Comparison of ENCODE assay signal across 30 cellular contexts in the genomic region with DNA sequence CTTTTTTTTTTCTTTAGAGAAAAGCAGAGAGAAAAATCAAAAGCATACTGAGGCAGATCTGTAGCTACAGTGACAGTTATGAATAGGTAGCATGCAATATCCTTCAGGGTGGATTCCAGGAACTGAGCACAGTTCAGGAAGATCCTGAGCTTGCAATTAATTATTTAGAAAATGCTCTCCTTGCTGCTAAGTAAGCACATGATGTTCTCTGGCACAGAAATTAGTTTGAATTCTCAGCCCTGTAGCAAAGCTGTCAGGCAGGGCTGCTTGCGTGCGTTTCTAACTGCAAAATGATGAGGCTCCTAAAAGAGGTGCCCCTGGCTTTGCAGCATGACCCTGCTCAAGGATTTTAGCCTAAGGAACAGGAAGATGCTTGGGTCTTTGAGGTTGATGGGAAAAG.
A peak's percentile ranks its signal among the peaks of the same experiment; 100 is the strongest.
DNase-seq lines count a peak whose midpoint lies in the region; ATAC-seq, FAIRE-seq and TF ChIP-seq lines count a peak whose summit lies in the region.
"Had no signal": no experiment of that assay in that cellular context is flagged by ENCODE, and none has a peak within 500 bp of the region (broad histone marks: within the 10 kb centered on the region; RNA-seq: fewer than 3 reads in every experiment).

No MANE protein-coding gene starts in this region.

- H3K9me3 ChIP-seq in astrocyte (ENCODE audit: insufficient read depth, low read depth, low read length) (no peaks in the 10 kb centered on the region), ovary (no peaks in the 10 kb centered on the region), testis (no peaks in the 10 kb centered on the region)
- H3K9me3 ChIP-seq: colonic mucosa, neutrophil, thoracic aorta had no signal

- no peaks in the 10 kb centered on the region for H3K27me3 Mint-ChIP-seq in astrocyte (ENCODE audit: low read depth, unreplicated experiment)
- H3K27me3 Mint-ChIP-seq: activated CD4-positive, alpha-beta memory T cell treated with anti-CD3 and anti-CD28 coated beads, Interleukin-2, amount 10 ng/mL, durations not matched to agents 7 days and 5 days; activated naive CD4-positive, alpha-beta T cell treated with anti-CD3 and anti-CD28 coated beads, Interleukin-2, amount 50 U/mL, for 24 hours; CD8-positive, alpha-beta memory T cell; effector memory CD8-positive, alpha-beta T cell; memory B cell had no signal

- H3K9ac ChIP-seq in astrocyte (ENCODE audit: low read length) = no peak overlapping the region

- H3K36me3 ChIP-seq in astrocyte (ENCODE audit: insufficient read depth, low read length) = no peaks in the 10 kb centered on the region
- H3K36me3 ChIP-seq in ovary = no peaks in the 10 kb centered on the region
- H3K36me3 ChIP-seq in testis (ENCODE audit: low read depth, missing control alignments) = no peaks in the 10 kb centered on the region
- H3K36me3 ChIP-seq: cardiac muscle cell, colonic mucosa, neutrophil, thoracic aorta had no signal

- intact Hi-C loops in ovary (cut with DNase I) (no loop called here), testis (cut with DNase I; ENCODE audit: low total_unique reads) (no loop called here)

- H3K27me3 ChIP-seq in astrocyte (ENCODE audit: insufficient read depth, low read length) = no peaks in the 10 kb centered on the region
- H3K27me3 ChIP-seq in ovary = no peaks in the 10 kb centered on the region
- H3K27me3 ChIP-seq in testis = no peaks in the 10 kb centered on the region
- H3K27me3 ChIP-seq: colonic mucosa, neutrophil had no signal

- no peak overlapping the region for H3K4me3 ChIP-seq in astrocyte (ENCODE audit: insufficient read depth, low read depth, low read length)
- H3K4me3 ChIP-seq in fibroblast of mammary gland (ENCODE audit: control insufficient read depth, low read depth, low read length) = no peak overlapping the region
- no peak overlapping the region for H3K4me3 ChIP-seq in ovary
- no peak overlapping the region for H3K4me3 ChIP-seq in testis
- H3K4me3 ChIP-seq: cardiac muscle cell, colonic mucosa, K562, thoracic aorta had no signal

- H3K4me2 ChIP-seq in astrocyte (ENCODE audit: low read length) = no peak overlapping the region

- FAIRE-seq in astrocyte (lab: Jason Lieb, UNC) = no peak
- FAIRE-seq: GM18507, H54, HTR-8/SVneo, K562, small intestine had no signal

- WGBS in ovary, 3 donors = 5 to 13% (median 8%) methylated on average over 2 of the region's 2 CpGs
- WGBS in testis, 2 donors = 33 to 34% methylated on average over 2 of the region's 2 CpGs

- ATAC-seq in GM18502 (IDR thresholded peaks at IDR 0.05; ENCODE audit: poor library complexity, unreplicated experiment) = no peak
- ATAC-seq: effector memory CD8-positive, alpha-beta T cell; K562 had no signal

- TF ChIP-seq EP300 in ovary (IDR thresholded peaks at IDR 0.05) = peak; percentile 52

- H3K4me1 Mint-ChIP-seq in astrocyte (ENCODE audit: low read depth, unreplicated experiment) = peaks cover 2% of the 10 kb centered on the region
- H3K4me1 Mint-ChIP-seq: activated CD4-positive, alpha-beta memory T cell treated with anti-CD3 and anti-CD28 coated beads, Interleukin-2, amount 10 ng/mL, durations not matched to agents 7 days and 5 days; activated naive CD4-positive, alpha-beta T cell treated with anti-CD3 and anti-CD28 coated beads, Interleukin-2, amount 50 U/mL, for 24 hours; CD8-positive, alpha-beta memory T cell; memory B cell had no signal

- H3K27ac ChIP-seq in astrocyte (ENCODE audit: low read depth, low read length) = no peak overlapping the region
- H3K27ac ChIP-seq in ovary = no peak overlapping the region
- peak overlapping the region; percentile 32 to 64 for H3K27ac ChIP-seq in testis
- H3K27ac ChIP-seq: cardiac muscle cell, colonic mucosa, neutrophil, thoracic aorta had no signal

- H3K9me3 Mint-ChIP-seq in astrocyte (ENCODE audit: unreplicated experiment) = no peaks in the 10 kb centered on the region
- H3K9me3 Mint-ChIP-seq: activated CD4-positive, alpha-beta memory T cell treated with anti-CD3 and anti-CD28 coated beads, Interleukin-2, amount 10 ng/mL, durations not matched to agents 7 days and 5 days; activated naive CD4-positive, alpha-beta T cell treated with anti-CD3 and anti-CD28 coated beads, Interleukin-2, amount 50 U/mL, for 24 hours; effector memory CD8-positive, alpha-beta T cell; T-helper 2 cell treated with Interferon-gamma antibody and Interleukin-4, amounts not matched to agents 5 μg/mL and 100 μg/mL, for 36 hours had no signal

- H3K4me1 ChIP-seq in astrocyte (ENCODE audit: insufficient read depth, low read length) (no peaks in the 10 kb centered on the region), ovary (ENCODE audit: insufficient read depth) (peaks cover 4% of the 10 kb centered on the region), testis (peaks cover 11% of the 10 kb centered on the region)
- H3K4me1 ChIP-seq: colonic mucosa had no signal

- no peak overlapping the region for H3K4me3 Mint-ChIP-seq in astrocyte (ENCODE audit: unreplicated experiment)
- H3K4me3 Mint-ChIP-seq: activated CD4-positive, alpha-beta memory T cell treated with anti-CD3 and anti-CD28 coated beads, Interleukin-2, amount 10 ng/mL, durations not matched to agents 7 days and 5 days; activated naive CD4-positive, alpha-beta T cell treated with anti-CD3 and anti-CD28 coated beads, Interleukin-2, amount 50 U/mL, for 24 hours; CD8-positive, alpha-beta memory T cell; effector memory CD8-positive, alpha-beta T cell; memory B cell; T-helper 2 cell treated with Interferon-gamma antibody and Interleukin-4, amounts not matched to agents 5 μg/mL and 100 μg/mL, for 36 hours had no signal

- H4K20me1 ChIP-seq in astrocyte (ENCODE audit: insufficient read depth, low read length) = no peaks in the 10 kb centered on the region

- H3K36me3 Mint-ChIP-seq in astrocyte (ENCODE audit: low read depth, unreplicated experiment) = no peaks in the 10 kb centered on the region
- H3K36me3 Mint-ChIP-seq: activated naive CD4-positive, alpha-beta T cell treated with anti-CD3 and anti-CD28 coated beads, Interleukin-2, amount 50 U/mL, for 24 hours; CD8-positive, alpha-beta memory T cell; memory B cell had no signal

- H2AFZ ChIP-seq in astrocyte (ENCODE audit: low read depth, low read length) = no peak overlapping the region

- H3K27ac Mint-ChIP-seq in astrocyte (ENCODE audit: unreplicated experiment) = no peak overlapping the region
- H3K27ac Mint-ChIP-seq: activated CD4-positive, alpha-beta memory T cell treated with anti-CD3 and anti-CD28 coated beads, Interleukin-2, amount 10 ng/mL, durations not matched to agents 7 days and 5 days; activated naive CD4-positive, alpha-beta T cell treated with anti-CD3 and anti-CD28 coated beads, Interleukin-2, amount 50 U/mL, for 24 hours; CD8-positive, alpha-beta memory T cell; effector memory CD8-positive, alpha-beta T cell; memory B cell; T-helper 2 cell treated with Interferon-gamma antibody and Interleukin-4, amounts not matched to agents 5 μg/mL and 100 μg/mL, for 36 hours had no signal

- TF ChIP-seq POLR2A in ovary (IDR thresholded peaks at IDR 0.05) = no peak
- no peak for TF ChIP-seq POLR2A in testis (IDR thresholded peaks at IDR 0.05)

- H3K79me2 ChIP-seq in astrocyte (ENCODE audit: insufficient read depth, low read length) = no peaks in the 10 kb centered on the region

- peak; percentile 44 for DNase-seq in astrocyte (ENCODE audit: low read depth)
- peak; percentile 28 for DNase-seq in fibroblast of mammary gland (ENCODE audit: low read depth)
- peak in 4 of 5 donors; percentile 18 to 63 (median 32) for DNase-seq in ovary
- DNase-seq in testis = peak; percentile 54
- no peak for DNase-seq in NOMO-1 treated with dmso at 0.1 percent for 144 hours (lab: John Stamatoyannopoulos, UW; ENCODE audit: unreplicated experiment)
- no peak for DNase-seq in iPS-NIHi7 (ENCODE audit: extremely low spot score)
- DNase-seq: ACHN; activated CD4-positive, alpha-beta memory T cell treated with anti-CD3 and anti-CD28 coated beads, Interleukin-2, amount 10 ng/mL, durations not matched to agents 7 days and 5 days; aorta; CD8-positive, alpha-beta memory T cell; colonic mucosa; effector memory CD8-positive, alpha-beta T cell; erythroblast; NCI-H1048; NCI-H1694 treated with DMSO at 0.1 percent for 48 hours; NCI-H82; SIG-M5; small intestine; stimulated activated naive CD4-positive, alpha-beta T cell treated with Interleukin-2 at 50 U/mL for 16 hours had no signal

- TF ChIP-seq CTCF in astrocyte (IDR thresholded peaks at IDR 0.05; ENCODE audit: insufficient read depth, low read depth, low read length) (no peak), fibroblast of mammary gland (conservative IDR thresholded peaks at IDR 0.05; ENCODE audit: control insufficient read depth, insufficient read depth, low read depth, low read length) (no peak), ovary (IDR thresholded peaks at IDR 0.05) (no peak), testis (IDR thresholded peaks at IDR 0.05) (no peak)

Comparison
In these comparisons a context has a peak if more than half of its experiments do, and no peak if none do; other contexts are left out.
1. DNase-seq: peak in astrocyte (single experiment), fibroblast of mammary gland (single experiment), ovary (4 of 5) and testis (single experiment); none in NOMO-1 treated with dmso at 0.1 percent for 144 hours (single experiment) and iPS-NIHi7 (single experiment).
2. H3K27ac ChIP-seq: peak in testis (2 of 2); none in astrocyte (single experiment) and ovary (0 of 2).